1 cellular context compared by ENCODE assay signal in the genomic region with DNA sequence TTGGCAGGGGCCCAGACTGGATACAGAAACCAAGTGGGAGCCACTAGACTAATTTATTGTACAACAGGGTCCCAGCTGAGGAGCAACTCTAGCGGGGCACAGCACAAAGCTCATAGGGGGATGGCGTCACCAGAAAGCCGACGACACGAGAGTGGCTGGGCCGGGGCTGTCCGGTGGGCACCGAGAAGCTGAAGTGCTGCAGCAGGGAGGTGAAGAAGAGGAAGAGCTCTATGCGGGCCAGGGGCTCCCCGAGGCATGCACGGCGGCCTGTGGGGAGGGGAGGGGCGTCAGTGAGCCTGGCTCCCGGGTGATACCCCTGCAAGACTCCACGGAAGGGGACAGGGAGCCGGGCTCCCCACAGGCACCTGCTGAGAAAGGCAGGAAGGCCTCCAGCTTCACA. TPM values are rescaled to one million over a fixed set of nuclear protein-coding genes. Genes with fewer than 3 reads are reported as not detected.
"Had no signal": no experiment of that assay in that cellular context is flagged by ENCODE, and none has a peak within 500 bp of the region (broad histone marks: within the 10 kb centered on the region; RNA-seq: fewer than 3 reads in every experiment).

No MANE protein-coding gene starts in this region.

RNA-seq across cellular contexts. Expression of gene CYP2D6, which starts 19.2 kb away (rescaled TPM):
- total RNA-seq: thoracic aorta had no signal
